Comparison of ENCODE assay signal across 1 cellular context in the genomic region with DNA sequence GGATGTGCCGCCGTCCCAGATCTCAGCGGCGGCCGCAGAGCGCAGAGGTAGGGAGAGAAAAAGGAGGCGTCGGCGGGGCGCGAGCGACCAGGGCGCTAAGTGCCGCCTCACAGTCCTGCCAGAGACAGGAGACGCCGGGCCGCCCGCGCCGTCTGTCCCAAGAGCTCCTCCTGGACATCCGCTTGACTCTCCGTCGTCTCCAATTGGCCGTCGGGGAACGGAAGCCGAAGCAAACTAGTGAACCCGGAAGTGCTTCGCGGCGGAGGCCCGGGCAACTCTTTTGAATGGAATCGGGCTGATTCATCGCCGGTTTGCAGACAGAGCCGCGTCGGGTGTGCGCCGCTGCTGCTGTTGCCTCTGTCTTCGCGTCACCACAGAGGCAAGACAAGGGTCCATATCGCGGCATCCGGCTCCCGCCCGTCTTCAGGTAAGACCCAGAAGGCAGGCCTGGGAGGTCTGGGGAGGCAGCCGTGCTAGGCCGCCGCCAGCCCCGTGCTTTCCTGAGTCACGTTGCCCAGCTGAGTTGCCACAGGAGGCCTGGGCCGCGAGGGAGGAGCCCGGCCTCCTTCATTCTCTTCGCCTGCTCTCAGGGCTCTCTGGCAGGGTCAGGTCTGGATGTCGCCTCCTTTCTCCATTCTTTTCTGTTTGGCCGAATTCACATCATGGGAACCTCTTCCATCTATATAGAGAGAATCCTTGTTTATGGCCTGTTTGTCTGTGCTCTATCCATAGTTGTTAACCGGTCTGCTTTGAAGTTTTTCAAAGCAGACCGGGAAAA.
TF ChIP-seq lines count a peak whose summit lies in the region.

PSMD14 (plus strand) TSS at position 248 of the 778 bp plus-strand sequence. CDS start 10,401 bp downstream, outside the sequence.

TF ChIP-seq in WTC11, 78 proteins besides CTCF, POLR2A, EP300 and RAD21 (continued from another document):
- TF ChIP-seq, protein P1, sequence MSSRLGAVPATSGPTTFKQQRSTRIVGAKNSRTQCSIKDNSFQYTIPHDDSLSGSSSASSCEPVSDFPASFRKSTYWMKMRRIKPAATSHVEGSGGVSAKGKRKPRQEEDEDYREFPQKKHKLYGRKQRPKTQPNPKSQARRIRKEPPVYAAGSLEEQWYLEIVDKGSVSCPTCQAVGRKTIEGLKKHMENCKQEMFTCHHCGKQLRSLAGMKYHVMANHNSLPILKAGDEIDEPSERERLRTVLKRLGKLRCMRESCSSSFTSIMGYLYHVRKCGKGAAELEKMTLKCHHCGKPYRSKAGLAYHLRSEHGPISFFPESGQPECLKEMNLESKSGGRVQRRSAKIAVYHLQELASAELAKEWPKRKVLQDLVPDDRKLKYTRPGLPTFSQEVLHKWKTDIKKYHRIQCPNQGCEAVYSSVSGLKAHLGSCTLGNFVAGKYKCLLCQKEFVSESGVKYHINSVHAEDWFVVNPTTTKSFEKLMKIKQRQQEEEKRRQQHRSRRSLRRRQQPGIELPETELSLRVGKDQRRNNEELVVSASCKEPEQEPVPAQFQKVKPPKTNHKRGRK (CRISPR knock-in tag; IDR thresholded peaks at IDR 0.05; ENCODE audit: borderline replicate concordance), result peak; percentile 55; the same call in 1 of the 2 replicates
- TF ChIP-seq JUN (CRISPR knock-in tag; IDR thresholded peaks at IDR 0.05) (no peak), ZNF232 (CRISPR knock-in tag; IDR thresholded peaks at IDR 0.05) (peak; percentile 92), OVOL2 (CRISPR knock-in tag; IDR thresholded peaks at IDR 0.05; ENCODE audit: borderline replicate concordance) (no peak), IRF1 (CRISPR knock-in tag; IDR thresholded peaks at IDR 0.05) (0 out of 2 replicates have a peak, but pooled peaks have one; percentile 79), GABPB1 (CRISPR knock-in tag; IDR thresholded peaks at IDR 0.05) (peak; percentile 89), ESRRA (CRISPR knock-in tag; IDR thresholded peaks at IDR 0.05; ENCODE audit: borderline replicate concordance) (no peak), RELA (CRISPR knock-in tag; IDR thresholded peaks at IDR 0.05; ENCODE audit: borderline replicate concordance) (peak; percentile 62; the same call in 1 of the 2 replicates), MYBL2 (CRISPR knock-in tag; IDR thresholded peaks at IDR 0.05) (peak; percentile 93), FOXP1 (CRISPR knock-in tag; IDR thresholded peaks at IDR 0.05; ENCODE audit: borderline replicate concordance) (peak; percentile 96), USF1 (CRISPR knock-in tag; IDR thresholded peaks at IDR 0.05) (peak; percentile 54), ZNF263 (CRISPR knock-in tag; IDR thresholded peaks at IDR 0.05; ENCODE audit: low read depth) (peak; percentile 20; the same call in 1 of the 2 replicates), NR3C1 (CRISPR knock-in tag; conservative IDR thresholded peaks at IDR 0.05; ENCODE audit: low read depth) (no peak), ELF4 (CRISPR knock-in tag; IDR thresholded peaks at IDR 0.05; ENCODE audit: low read depth) (no peak), AFF4 (CRISPR knock-in tag; IDR thresholded peaks at IDR 0.05; ENCODE audit: borderline replicate concordance) (peak; percentile 69; the same call in 1 of the 2 replicates), ZNF138 (CRISPR knock-in tag; conservative IDR thresholded peaks at IDR 0.05) (no peak), MAX (CRISPR knock-in tag; IDR thresholded peaks at IDR 0.05) (peak; percentile 93), TEAD4 (CRISPR knock-in tag; IDR thresholded peaks at IDR 0.05) (0 out of 2 replicates have a peak, but pooled peaks have one; percentile 9), TCF7 (CRISPR knock-in tag; IDR thresholded peaks at IDR 0.05; ENCODE audit: low read depth) (no peak), NR1H2 (CRISPR knock-in tag; IDR thresholded peaks at IDR 0.05) (no peak), KAT7 (CRISPR knock-in tag; IDR thresholded peaks at IDR 0.05; ENCODE audit: borderline replicate concordance) (peak; percentile 93; the same call in 1 of the 2 replicates), HMGXB4 (CRISPR knock-in tag; IDR thresholded peaks at IDR 0.05) (peak; percentile 96), GRHL2 (CRISPR knock-in tag; IDR thresholded peaks at IDR 0.05; ENCODE audit: insufficient replicate concordance, severe bottlenecking) (no peak), ZNF671 (CRISPR knock-in tag; IDR thresholded peaks at IDR 0.05) (no peak), NFE2L1 (CRISPR knock-in tag; IDR thresholded peaks at IDR 0.05) (peak; percentile 98), SMAD4 (CRISPR knock-in tag; IDR thresholded peaks at IDR 0.05) (0 out of 2 replicates have a peak, but pooled peaks have one; percentile 5)
- TF ChIP-seq, protein P2, sequence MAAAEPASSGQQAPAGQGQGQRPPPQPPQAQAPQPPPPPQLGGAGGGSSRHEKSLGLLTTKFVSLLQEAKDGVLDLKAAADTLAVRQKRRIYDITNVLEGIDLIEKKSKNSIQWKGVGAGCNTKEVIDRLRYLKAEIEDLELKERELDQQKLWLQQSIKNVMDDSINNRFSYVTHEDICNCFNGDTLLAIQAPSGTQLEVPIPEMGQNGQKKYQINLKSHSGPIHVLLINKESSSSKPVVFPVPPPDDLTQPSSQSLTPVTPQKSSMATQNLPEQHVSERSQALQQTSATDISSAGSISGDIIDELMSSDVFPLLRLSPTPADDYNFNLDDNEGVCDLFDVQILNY (CRISPR knock-in tag; IDR thresholded peaks at IDR 0.05), result peak; percentile 34; the same call in 1 of the 2 replicates
- TF ChIP-seq, protein P3, sequence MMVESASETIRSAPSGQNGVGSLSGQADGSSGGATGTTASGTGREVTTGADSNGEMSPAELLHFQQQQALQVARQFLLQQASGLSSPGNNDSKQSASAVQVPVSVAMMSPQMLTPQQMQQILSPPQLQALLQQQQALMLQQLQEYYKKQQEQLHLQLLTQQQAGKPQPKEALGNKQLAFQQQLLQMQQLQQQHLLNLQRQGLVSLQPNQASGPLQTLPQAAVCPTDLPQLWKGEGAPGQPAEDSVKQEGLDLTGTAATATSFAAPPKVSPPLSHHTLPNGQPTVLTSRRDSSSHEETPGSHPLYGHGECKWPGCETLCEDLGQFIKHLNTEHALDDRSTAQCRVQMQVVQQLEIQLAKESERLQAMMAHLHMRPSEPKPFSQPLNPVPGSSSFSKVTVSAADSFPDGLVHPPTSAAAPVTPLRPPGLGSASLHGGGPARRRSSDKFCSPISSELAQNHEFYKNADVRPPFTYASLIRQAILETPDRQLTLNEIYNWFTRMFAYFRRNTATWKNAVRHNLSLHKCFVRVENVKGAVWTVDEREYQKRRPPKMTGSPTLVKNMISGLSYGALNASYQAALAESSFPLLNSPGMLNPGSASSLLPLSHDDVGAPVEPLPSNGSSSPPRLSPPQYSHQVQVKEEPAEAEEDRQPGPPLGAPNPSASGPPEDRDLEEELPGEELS (CRISPR knock-in tag; IDR thresholded peaks at IDR 0.05), result peak; percentile 89
- TF ChIP-seq, protein P4, sequence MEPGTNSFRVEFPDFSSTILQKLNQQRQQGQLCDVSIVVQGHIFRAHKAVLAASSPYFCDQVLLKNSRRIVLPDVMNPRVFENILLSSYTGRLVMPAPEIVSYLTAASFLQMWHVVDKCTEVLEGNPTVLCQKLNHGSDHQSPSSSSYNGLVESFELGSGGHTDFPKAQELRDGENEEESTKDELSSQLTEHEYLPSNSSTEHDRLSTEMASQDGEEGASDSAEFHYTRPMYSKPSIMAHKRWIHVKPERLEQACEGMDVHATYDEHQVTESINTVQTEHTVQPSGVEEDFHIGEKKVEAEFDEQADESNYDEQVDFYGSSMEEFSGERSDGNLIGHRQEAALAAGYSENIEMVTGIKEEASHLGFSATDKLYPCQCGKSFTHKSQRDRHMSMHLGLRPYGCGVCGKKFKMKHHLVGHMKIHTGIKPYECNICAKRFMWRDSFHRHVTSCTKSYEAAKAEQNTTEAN (CRISPR knock-in tag; IDR thresholded peaks at IDR 0.05), result peak; percentile 89
